ENCODE assay signal across 19 cellular contexts in genomic region chr17:74059471-74059870, GRCh38.
DNase-seq lines count a peak whose midpoint lies in the region; ATAC-seq, FAIRE-seq and TF ChIP-seq lines count a peak whose summit lies in the region.
"Had no signal": no experiment of that assay in that cellular context is flagged by ENCODE, and none has a peak within 500 bp of the region (broad histone marks: within the 10 kb centered on the region; RNA-seq: fewer than 3 reads in every experiment).

No MANE protein-coding gene starts in this region.

- ATAC-seq in upper lobe of right lung: no peak
- ATAC-seq: stimulated activated effector memory CD8-positive, alpha-beta T cell treated with anti-CD3 and anti-CD28 coated beads, Interleukin-12 subunit alpha, Interleukin-12 subunit beta, amount 100 ng/mL, for 72 hours had no signal

- no peaks in the 10 kb centered on the region for H3K4me1 ChIP-seq in upper lobe of right lung
- H3K4me1 ChIP-seq: esophagus muscularis mucosa, SJCRH30 had no signal

- H3K27ac ChIP-seq in upper lobe of right lung: no peak overlapping the region
- H3K27ac ChIP-seq: esophagus muscularis mucosa, ovary, SJCRH30 had no signal

- no peaks in the 10 kb centered on the region for H3K36me3 ChIP-seq in upper lobe of right lung
- H3K36me3 ChIP-seq: esophagus muscularis mucosa, ovary, SJCRH30 had no signal

- DNase-seq in DMS 273 (lab: John Stamatoyannopoulos, UW; ENCODE audit: unreplicated experiment) (peak; percentile 93), NCI-H1694 (lab: John Stamatoyannopoulos, UW) (peak; percentile 77), NCI-H748 (lab: John Stamatoyannopoulos, UW; ENCODE audit: unreplicated experiment) (peak; percentile 86), left kidney (ENCODE audit: low read depth, low spot score) (peak; percentile 53), NOMO-1 treated with DMSO at 0.1 percent for 48 hours (lab: John Stamatoyannopoulos, UW; ENCODE audit: unreplicated experiment) (no peak), upper lobe of right lung (no peak), urothelium cell line (ENCODE audit: low spot score) (no peak)
- no peak for DNase-seq in activated CD4-positive, CD25-positive, alpha-beta regulatory T cell (lab: John Stamatoyannopoulos, UW)
- DNase-seq: ACHN; activated CD4-positive, alpha-beta T cell treated with anti-CD3 and anti-CD28 coated beads for 1 hour; activated naive CD4-positive, alpha-beta T cell treated with anti-CD3 and anti-CD28 coated beads for 36 hours; IMR-90; kidney glomerular epithelial cell; ovary had no signal

- H3K27me3 ChIP-seq in upper lobe of right lung: peaks cover 6% of the 10 kb centered on the region
- H3K27me3 ChIP-seq: ovary had no signal

- no peak for TF ChIP-seq CTCF in upper lobe of right lung (IDR thresholded peaks at IDR 0.05)

- H3K9me3 ChIP-seq in upper lobe of right lung: no peaks in the 10 kb centered on the region
- H3K9me3 ChIP-seq: ovary, SJCRH30 had no signal

- FAIRE-seq in urothelium cell line (lab: Jason Lieb, UNC): no peak

- H3K4me3 ChIP-seq in upper lobe of right lung: no peak overlapping the region
- H3K4me3 ChIP-seq: dorsolateral prefrontal cortex, esophagus muscularis mucosa, ovary, SJCRH30, smooth muscle cell had no signal

- intact Hi-C loops in upper lobe of right lung (cut with DNase I): no loop called here

Comparison
In these comparisons a context has a peak if more than half of its experiments do, and no peak if none do; other contexts are left out.
1. DNase-seq: peak in DMS 273 (single experiment), NCI-H1694 (single experiment), NCI-H748 (single experiment) and left kidney (single experiment); none in NOMO-1 treated with DMSO at 0.1 percent for 48 hours (single experiment), upper lobe of right lung (single experiment), urothelium cell line (single experiment) and activated CD4-positive, CD25-positive, alpha-beta regulatory T cell (0 of 4).